Comparison of ENCODE assay signal across 20 cellular contexts in the genomic region with DNA sequence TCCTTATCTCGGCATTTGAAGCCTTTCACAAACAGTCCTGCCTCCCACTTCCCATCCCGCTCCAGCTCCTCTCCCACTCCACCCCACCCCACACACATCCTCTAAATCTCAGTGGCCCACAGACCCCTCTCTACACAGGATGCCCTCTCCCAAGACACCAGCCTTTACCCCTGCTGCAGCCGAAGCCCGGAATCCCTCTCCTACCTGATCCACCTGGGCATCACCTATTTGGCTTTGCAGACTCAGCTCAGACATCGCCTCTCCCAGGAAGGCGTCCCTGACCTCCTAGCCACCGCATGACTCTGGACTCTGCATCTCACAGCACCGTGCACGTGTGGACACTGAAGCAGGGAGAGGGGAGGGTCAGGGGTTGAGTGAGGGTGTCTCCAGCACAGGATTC. TPM values are rescaled to one million over a fixed set of nuclear protein-coding genes. Genes with fewer than 3 reads are reported as not detected.
"Had no signal": no experiment of that assay in that cellular context is flagged by ENCODE, and none has a peak within 500 bp of the region (broad histone marks: within the 10 kb centered on the region; RNA-seq: fewer than 3 reads in every experiment).

No MANE protein-coding gene starts in this region.

- H3K36me3 ChIP-seq: brain microvascular endothelial cell, ovary, right lobe of liver, transverse colon, vagina had no signal

- H3K27me3 ChIP-seq: brain microvascular endothelial cell, ovary, right lobe of liver, vagina had no signal

- DNase-seq: activated B cell treated with CpG ODN at 0.5 μM for 24 hours; activated CD4-positive, alpha-beta T cell treated with anti-CD3 and anti-CD28 coated beads, Interleukin-2, amount 10 ng/mL, durations not matched to agents 24 days and 14 days; activated CD8-positive, alpha-beta T cell treated with anti-CD3 and anti-CD28 coated beads, Interleukin-2, amount 10 ng/mL, durations not matched to agents 7 days and 5 days; aorta; brain microvascular endothelial cell; effector memory CD4-positive, alpha-beta T cell; esophagus squamous epithelium; immature natural killer cell; left cardiac atrium; mesenchymal stem cell; mucosa of descending colon; naive B cell; stimulated activated naive B cell treated with anti-CD40 and anti-IgM and Interleukin-4, amounts not matched to agents 10 μg/mL and 1 μg/mL and 100 μg/mL, for 72 hours; T-helper 1 cell; T-helper 9 cell; transverse colon had no signal

- H3K27ac ChIP-seq: brain microvascular endothelial cell, esophagus squamous epithelium, ovary, right lobe of liver, transverse colon, vagina had no signal

- H3K9me3 ChIP-seq: mucosa of descending colon, ovary, right lobe of liver, transverse colon, vagina had no signal

- H3K4me1 ChIP-seq: esophagus squamous epithelium, right lobe of liver, transverse colon, vagina had no signal

- ATAC-seq: activated CD8-positive, alpha-beta T cell treated with anti-CD3 and anti-CD28 coated beads, Interleukin-2, amount 10 ng/mL, durations not matched to agents 7 days and 5 days; left cardiac atrium; mucosa of descending colon; right lobe of liver; SK-N-SH treated with all-trans-retinoic acid at 6 μM for 48 hours; stimulated activated naive B cell treated with anti-CD40 and anti-IgM and Interleukin-4, amounts not matched to agents 10 μg/mL and 1 μg/mL and 100 μg/mL, for 72 hours had no signal

- H3K4me3 ChIP-seq: esophagus squamous epithelium, mucosa of descending colon, ovary, right lobe of liver, transverse colon, vagina had no signal

RNA-seq across cellular contexts. Expression of gene PPP2R2C, which starts 11.5 kb away (rescaled TPM):
- polyA plus RNA-seq: immature natural killer cell had no signal
